Comparison of ENCODE assay signal across 2 cellular contexts in the genomic region with DNA sequence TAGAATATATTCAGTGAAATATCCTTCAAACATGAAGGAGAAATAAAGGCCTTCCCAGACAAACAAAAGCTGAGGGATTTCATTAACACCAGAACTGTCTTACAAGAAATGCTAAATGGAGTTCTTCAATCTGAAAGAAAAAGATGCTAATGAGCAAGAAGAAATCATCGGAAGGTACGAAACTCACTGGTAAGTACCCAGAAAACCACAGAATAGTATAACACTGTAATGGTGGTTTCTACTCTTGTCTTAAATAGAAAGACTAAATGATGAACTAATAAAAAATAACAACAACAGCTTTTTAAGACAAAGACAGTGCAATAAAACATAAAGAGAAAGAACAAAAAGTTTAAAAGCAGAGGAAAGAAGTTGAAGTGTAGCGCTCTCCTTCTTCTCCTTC.
TF ChIP-seq lines count a peak whose summit lies in the region.

No MANE protein-coding gene starts in this region.

TF ChIP-seq in GM23338, 12 proteins besides CTCF, POLR2A, EP300 and RAD21 (continues in another document):
- no peak for TF ChIP-seq EZH2 (IDR thresholded peaks at IDR 0.05; ENCODE audit: low read depth, unreplicated experiment)
- TF ChIP-seq, protein P1, sequence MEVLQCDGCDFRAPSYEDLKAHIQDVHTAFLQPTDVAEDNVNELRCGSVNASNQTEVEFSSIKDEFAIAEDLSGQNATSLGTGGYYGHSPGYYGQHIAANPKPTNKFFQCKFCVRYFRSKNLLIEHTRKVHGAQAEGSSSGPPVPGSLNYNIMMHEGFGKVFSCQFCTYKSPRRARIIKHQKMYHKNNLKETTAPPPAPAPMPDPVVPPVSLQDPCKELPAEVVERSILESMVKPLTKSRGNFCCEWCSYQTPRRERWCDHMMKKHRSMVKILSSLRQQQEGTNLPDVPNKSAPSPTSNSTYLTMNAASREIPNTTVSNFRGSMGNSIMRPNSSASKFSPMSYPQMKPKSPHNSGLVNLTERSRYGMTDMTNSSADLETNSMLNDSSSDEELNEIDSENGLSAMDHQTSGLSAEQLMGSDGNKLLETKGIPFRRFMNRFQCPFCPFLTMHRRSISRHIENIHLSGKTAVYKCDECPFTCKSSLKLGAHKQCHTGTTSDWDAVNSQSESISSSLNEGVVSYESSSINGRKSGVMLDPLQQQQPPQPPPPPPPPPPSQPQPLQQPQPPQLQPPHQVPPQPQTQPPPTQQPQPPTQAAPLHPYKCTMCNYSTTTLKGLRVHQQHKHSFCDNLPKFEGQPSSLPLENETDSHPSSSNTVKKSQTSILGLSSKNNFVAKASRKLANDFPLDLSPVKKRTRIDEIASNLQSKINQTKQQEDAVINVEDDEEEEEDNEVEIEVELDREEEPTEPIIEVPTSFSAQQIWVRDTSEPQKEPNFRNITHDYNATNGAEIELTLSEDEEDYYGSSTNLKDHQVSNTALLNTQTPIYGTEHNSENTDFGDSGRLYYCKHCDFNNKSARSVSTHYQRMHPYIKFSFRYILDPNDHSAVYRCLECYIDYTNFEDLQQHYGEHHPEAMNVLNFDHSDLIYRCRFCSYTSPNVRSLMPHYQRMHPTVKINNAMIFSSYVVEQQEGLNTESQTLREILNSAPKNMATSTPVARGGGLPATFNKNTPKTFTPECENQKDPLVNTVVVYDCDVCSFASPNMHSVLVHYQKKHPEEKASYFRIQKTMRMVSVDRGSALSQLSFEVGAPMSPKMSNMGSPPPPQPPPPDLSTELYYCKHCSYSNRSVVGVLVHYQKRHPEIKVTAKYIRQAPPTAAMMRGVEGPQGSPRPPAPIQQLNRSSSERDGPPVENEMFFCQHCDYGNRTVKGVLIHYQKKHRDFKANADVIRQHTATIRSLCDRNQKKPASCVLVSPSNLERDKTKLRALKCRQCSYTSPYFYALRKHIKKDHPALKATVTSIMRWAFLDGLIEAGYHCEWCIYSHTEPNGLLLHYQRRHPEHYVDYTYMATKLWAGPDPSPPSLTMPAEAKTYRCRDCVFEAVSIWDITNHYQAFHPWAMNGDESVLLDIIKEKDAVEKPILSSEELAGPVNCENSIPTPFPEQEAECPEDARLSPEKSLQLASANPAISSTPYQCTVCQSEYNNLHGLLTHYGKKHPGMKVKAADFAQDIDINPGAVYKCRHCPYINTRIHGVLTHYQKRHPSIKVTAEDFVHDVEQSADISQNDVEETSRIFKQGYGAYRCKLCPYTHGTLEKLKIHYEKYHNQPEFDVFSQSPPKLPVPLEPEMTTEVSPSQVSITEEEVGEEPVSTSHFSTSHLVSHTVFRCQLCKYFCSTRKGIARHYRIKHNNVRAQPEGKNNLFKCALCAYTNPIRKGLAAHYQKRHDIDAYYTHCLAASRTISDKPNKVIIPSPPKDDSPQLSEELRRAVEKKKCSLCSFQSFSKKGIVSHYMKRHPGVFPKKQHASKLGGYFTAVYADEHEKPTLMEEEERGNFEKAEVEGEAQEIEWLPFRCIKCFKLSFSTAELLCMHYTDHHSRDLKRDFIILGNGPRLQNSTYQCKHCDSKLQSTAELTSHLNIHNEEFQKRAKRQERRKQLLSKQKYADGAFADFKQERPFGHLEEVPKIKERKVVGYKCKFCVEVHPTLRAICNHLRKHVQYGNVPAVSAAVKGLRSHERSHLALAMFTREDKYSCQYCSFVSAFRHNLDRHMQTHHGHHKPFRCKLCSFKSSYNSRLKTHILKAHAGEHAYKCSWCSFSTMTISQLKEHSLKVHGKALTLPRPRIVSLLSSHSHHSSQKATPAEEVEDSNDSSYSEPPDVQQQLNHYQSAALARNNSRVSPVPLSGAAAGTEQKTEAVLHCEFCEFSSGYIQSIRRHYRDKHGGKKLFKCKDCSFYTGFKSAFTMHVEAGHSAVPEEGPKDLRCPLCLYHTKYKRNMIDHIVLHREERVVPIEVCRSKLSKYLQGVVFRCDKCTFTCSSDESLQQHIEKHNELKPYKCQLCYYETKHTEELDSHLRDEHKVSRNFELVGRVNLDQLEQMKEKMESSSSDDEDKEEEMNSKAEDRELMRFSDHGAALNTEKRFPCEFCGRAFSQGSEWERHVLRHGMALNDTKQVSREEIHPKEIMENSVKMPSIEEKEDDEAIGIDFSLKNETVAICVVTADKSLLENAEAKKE (CRISPR knock-in tag; IDR thresholded peaks at IDR 0.05): no peak
- no peak for TF ChIP-seq JUNB (IDR thresholded peaks at IDR 0.05; ENCODE audit: unreplicated experiment)
- no peak for TF ChIP-seq ZNF331 (CRISPR knock-in tag; IDR thresholded peaks at IDR 0.05; ENCODE audit: low read depth)
- TF ChIP-seq ETS1 (IDR thresholded peaks at IDR 0.05): no peak
- TF ChIP-seq STAT1 (IDR thresholded peaks at IDR 0.05; ENCODE audit: unreplicated experiment): no peak
- TF ChIP-seq POLR2AphosphoS5 (IDR thresholded peaks at IDR 0.05; ENCODE audit: low read depth): no peak
- TF ChIP-seq CREB1 (CRISPR knock-in tag; IDR thresholded peaks at IDR 0.05; ENCODE audit: low read depth): no peak
- TF ChIP-seq NANOG (IDR thresholded peaks at IDR 0.05; ENCODE audit: borderline replicate concordance): no peak
- TF ChIP-seq EZH2phosphoT487 (IDR thresholded peaks at IDR 0.05; ENCODE audit: unreplicated experiment): no peak

TF ChIP-seq in H1, 55 proteins besides CTCF, POLR2A, EP300 and RAD21:
- TF ChIP-seq RNF2 (IDR thresholded peaks at IDR 0.05; ENCODE audit: borderline replicate concordance, low read depth, low read length, missing control alignments, poor library complexity, severe bottlenecking) (no peak), KDM4A (IDR thresholded peaks at IDR 0.05; ENCODE audit: low read depth, low read length, severe bottlenecking) (no peak), EZH2 (IDR thresholded peaks at IDR 0.05; ENCODE audit: low read depth, low read length, severe bottlenecking) (no peak), TAF1 (IDR thresholded peaks at IDR 0.05; ENCODE audit: low read depth, low read length) (no peak), TCF12 (IDR thresholded peaks at IDR 0.05; ENCODE audit: low read depth, low read length) (no peak), RFX5 (IDR thresholded peaks at IDR 0.05; ENCODE audit: borderline replicate concordance, low read depth, low read length) (no peak), TAF7 (optimal IDR thresholded peaks at IDR 0.05; ENCODE audit: borderline replicate concordance, low read depth, low read length) (no peak), POLR2AphosphoS5 (IDR thresholded peaks at IDR 0.05; ENCODE audit: low read depth, low read length) (no peak)
